ENCODE assay signal across 10 cellular contexts in the genomic region with DNA sequence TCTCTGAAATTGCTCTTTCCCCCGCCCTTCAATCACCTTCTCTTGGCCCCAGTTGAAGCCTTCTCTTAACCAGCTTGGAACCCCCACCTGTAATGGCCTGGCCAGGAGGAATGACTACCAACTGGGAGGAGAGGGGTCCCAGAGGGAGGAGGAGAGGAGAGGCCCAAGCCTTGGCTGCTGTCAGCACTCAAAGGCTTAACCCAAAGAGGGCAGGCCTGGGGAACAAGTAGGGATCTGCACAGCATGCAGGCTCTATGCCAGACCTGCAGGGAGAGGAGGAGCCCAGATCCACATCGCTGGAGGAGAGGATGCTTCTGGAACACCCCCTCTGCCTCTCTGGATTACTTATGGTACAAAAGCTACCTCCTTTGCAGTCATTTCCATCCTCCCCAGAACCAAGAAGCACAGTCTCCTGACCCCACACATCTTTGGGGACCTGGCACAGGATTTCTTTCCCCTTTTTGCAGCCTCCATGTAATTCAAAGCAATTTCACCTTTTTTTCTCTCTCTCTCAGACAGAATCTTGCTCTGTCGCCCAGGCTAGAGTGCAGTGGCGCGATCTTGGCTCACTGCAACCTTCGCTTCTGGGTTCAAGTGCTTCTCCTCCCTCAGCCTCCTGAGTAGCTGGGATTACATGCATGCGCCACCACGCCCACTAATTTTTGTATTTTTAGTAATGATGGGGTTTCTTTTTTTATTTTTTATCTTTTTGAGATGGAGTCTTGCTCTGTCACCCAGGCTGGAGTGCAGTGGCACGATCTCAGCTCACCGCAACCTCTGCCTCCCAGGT. TPM values are rescaled to one million over a fixed set of nuclear protein-coding genes. Genes with fewer than 3 reads are reported as not detected.
DNase-seq lines count a peak whose midpoint lies in the region; TF ChIP-seq lines count a peak whose summit lies in the region.
"Had no signal": no experiment of that assay in that cellular context is flagged by ENCODE, and none has a peak within 500 bp of the region (broad histone marks: within the 10 kb centered on the region; RNA-seq: fewer than 3 reads in every experiment).

No MANE protein-coding gene starts in this region.

- peaks cover 6% of the 10 kb centered on the region for H3K79me2 ChIP-seq in GM23248 (ENCODE audit: insufficient read depth)

- H2AFZ ChIP-seq in GM23248 = no peak overlapping the region

- H4K20me1 ChIP-seq in GM23248 (ENCODE audit: insufficient read depth) = no peaks in the 10 kb centered on the region

- H3K27ac ChIP-seq in GM23248 = peak overlapping the region; percentile 99
- H3K27ac ChIP-seq in WERI-Rb-1 = peak overlapping the region; percentile 70
- H3K27ac ChIP-seq in epithelial cell of prostate = peak overlapping the region; percentile 99
- peak overlapping the region in 19 of 21 experiments; percentile 43 to 99 (median 94) for H3K27ac ChIP-seq in skin epidermis
- no peak overlapping the region for H3K27ac ChIP-seq in adrenal gland

- H3K4me3 ChIP-seq in GM23248 (no peak overlapping the region), WERI-Rb-1 (ENCODE audit: low read depth, low read length) (no peak overlapping the region), skin epidermis (no peak overlapping the region), adrenal gland (no peak overlapping the region)

- H3K9ac ChIP-seq in GM23248 = no peak overlapping the region

- DNase-seq in GM23248 (peak; percentile 43), WERI-Rb-1 (peak; percentile 59), epithelial cell of prostate (ENCODE audit: low read depth, low spot score) (no peak), mesenteric fat pad (ENCODE audit: low spot score) (no peak), adrenal gland (no peak), NCI-H510A (lab: John Stamatoyannopoulos, UW) (no peak)
- DNase-seq: DMS79, IMR-90, NCI-H2081 had no signal

- 89 to 91% methylated on average over 10 of the region's 10 CpGs for WGBS in GM23248 (ENCODE audit: low coverage in 1 of 2, low lambda C conversion rate in 2 of 2, missing lambda C conversion rate in 2 of 2), 2 experiments
- 90 to 96% (median 93%) methylated on average over 9 to 10 of the region's 10 CpGs for WGBS in adrenal gland, 4 donors

- H3K36me3 ChIP-seq in GM23248 (ENCODE audit: low read depth) (no peaks in the 10 kb centered on the region), WERI-Rb-1 (no peaks in the 10 kb centered on the region), adrenal gland (replicated peaks in 1 of 2) (no peaks in the 10 kb centered on the region)

- no peak for TF ChIP-seq CTCF in WERI-Rb-1 (IDR thresholded peaks at IDR 0.05; ENCODE audit: low read depth, low read length)
- TF ChIP-seq CTCF in adrenal gland (IDR thresholded peaks at IDR 0.05) = no peak

- in situ Hi-C loops in GM23248 (cut with MboI) = no loop called here

- no peaks in the 10 kb centered on the region for H3K9me2 ChIP-seq in GM23248 (ENCODE audit: insufficient read depth)

- H3K27me3 ChIP-seq in GM23248 (replicated peaks; ENCODE audit: insufficient read depth) (no peaks in the 10 kb centered on the region), WERI-Rb-1 (ENCODE audit: insufficient read depth, low read depth, severe bottlenecking) (no peaks in the 10 kb centered on the region), adrenal gland (no peaks in the 10 kb centered on the region)

- H3K4me1 ChIP-seq in GM23248 (ENCODE audit: insufficient read depth) (peaks cover 44% of the 10 kb centered on the region), adrenal gland (replicated peaks in 1 of 2) (peaks cover 10 to 32% of the 10 kb centered on the region in 2 donors)

- TF ChIP-seq POLR2A in adrenal gland (IDR thresholded peaks at IDR 0.05) = no peak

- peaks cover 38% of the 10 kb centered on the region for H3F3A ChIP-seq in GM23248 (ENCODE audit: insufficient read depth)

- H3K9me3 ChIP-seq in GM23248 (ENCODE audit: low read depth) (no peaks in the 10 kb centered on the region), WERI-Rb-1 (ENCODE audit: severe bottlenecking) (no peaks in the 10 kb centered on the region), adrenal gland (replicated peaks in 1 of 3) (no peaks in the 10 kb centered on the region)

- intact Hi-C loops in adrenal gland (cut with DNase I) = no loop called here

- no peak overlapping the region for H3K4me2 ChIP-seq in GM23248 (ENCODE audit: unreplicated experiment)

RNA-seq across cellular contexts. Expression of gene RARG, which starts 6.2 kb away (rescaled TPM):
- 75.3 and 76.6 TPM in 2 replicates for total RNA-seq in GM23248 (2014; rRNA removed; shearing (Covaris generic))
- 116 and 118 TPM in 2 replicates for polyA plus RNA-seq in GM23248 (2016; fragmentation: Nextera tagmentation; extraction: Ambion mirVana)
- total RNA-seq in mesenteric fat pad = 18.0 TPM
- 10 to 100 TPM; 15.8 to 36.4 (median 24.8) TPM for total RNA-seq in adrenal gland
- 10 to 100 TPM in 2 of 3 donors, 1 to 10 TPM in 1; 9.2 to 36.2 (median 25.8) TPM for polyA plus RNA-seq in adrenal gland

RNA-seq across cellular contexts. Expression of gene ITGB7, which starts 18.8 kb away (rescaled TPM):
- 1.4 and 2.4 TPM in 2 replicates for total RNA-seq in GM23248 (2014; rRNA removed; shearing (Covaris generic))
- polyA plus RNA-seq in GM23248 (2016; fragmentation: Nextera tagmentation; extraction: Ambion mirVana) = 0.84 and 1.2 TPM in 2 replicates
- 2.3 TPM for total RNA-seq in mesenteric fat pad
- total RNA-seq in adrenal gland = 1 to 10 TPM; 1.2 to 7.4 (median 4.0) TPM
- 1 to 10 TPM in 2 of 3 donors, under 1 TPM in 1; 0.95 to 4.0 (median 3.5) TPM for polyA plus RNA-seq in adrenal gland

RNA-seq across cellular contexts. Expression of gene ESPL1, which starts 42.3 kb away (rescaled TPM):
- total RNA-seq in GM23248 (2014; rRNA removed; shearing (Covaris generic)) = 5.6 and 8.5 TPM in 2 replicates
- 2.0 and 3.3 TPM in 2 replicates for polyA plus RNA-seq in GM23248 (2016; fragmentation: Nextera tagmentation; extraction: Ambion mirVana)
- 0.67 TPM for total RNA-seq in mesenteric fat pad
- total RNA-seq in adrenal gland = 1 to 10 TPM in 5 of 8 donors, under 1 TPM in 3; 0.69 to 4.1 (median 1.4) TPM
- polyA plus RNA-seq in adrenal gland = under 1 TPM; 0.56 to 0.81 (median 0.79) TPM

RNA-seq across cellular contexts. Expression of gene CSAD, which starts 45.1 kb away (rescaled TPM):
- total RNA-seq in GM23248 (2014; rRNA removed; shearing (Covaris generic)) = 13.4 and 14.2 TPM in 2 replicates
- polyA plus RNA-seq in GM23248 (2016; fragmentation: Nextera tagmentation; extraction: Ambion mirVana) (6.1 and 8.6 TPM in 2 replicates), adrenal gland (100 to 1,000 TPM in 2 of 3 donors, 10 to 100 TPM in 1; 10.9 to 140 (median 100) TPM)
- total RNA-seq in mesenteric fat pad (296 TPM), adrenal gland (10 to 100 TPM in 6 of 8 donors, 1 to 10 TPM in 2; 2.3 to 43.4 (median 19.8) TPM)

RNA-seq across cellular contexts. Expression of gene ZNF740, which starts 45.3 kb away (rescaled TPM):
- 5.1 and 6.5 TPM in 2 replicates for total RNA-seq in GM23248 (2014; rRNA removed; shearing (Covaris generic))
- polyA plus RNA-seq in GM23248 (2016; fragmentation: Nextera tagmentation; extraction: Ambion mirVana) = 2.8 and 3.9 TPM in 2 replicates
- 39.7 TPM for total RNA-seq in mesenteric fat pad
- total RNA-seq in adrenal gland = 10 to 100 TPM in 7 of 8 donors, 1 to 10 TPM in 1; 8.8 to 61.0 (median 18.6) TPM
- polyA plus RNA-seq in adrenal gland = 10 to 100 TPM in 2 of 3 donors, 1 to 10 TPM in 1; 6.6 to 11.3 (median 11.3) TPM

Comparison
In these comparisons a context has a peak if more than half of its experiments do, and no peak if none do; other contexts are left out.
1. DNase-seq: peak in GM23248 (single experiment) and WERI-Rb-1 (single experiment); none in epithelial cell of prostate (single experiment), mesenteric fat pad (single experiment), adrenal gland (0 of 7) and NCI-H510A (single experiment).
2. H3K27ac ChIP-seq: peak in GM23248 (single experiment), WERI-Rb-1 (single experiment), epithelial cell of prostate (single experiment) and skin epidermis (19 of 21); none in adrenal gland (0 of 5).